7 cellular contexts compared by ENCODE assay signal in genomic region chr17:19727466-19728113, GRCh38. TPM values are rescaled to one million over a fixed set of nuclear protein-coding genes. Genes with fewer than 3 reads are reported as not detected.
DNase-seq lines count a peak whose midpoint lies in the region; ATAC-seq and TF ChIP-seq lines count a peak whose summit lies in the region.

No MANE protein-coding gene starts in this region.

- H3K9me3 Mint-ChIP-seq in Calu3 (ENCODE audit: low read depth, unreplicated experiment) = no peaks in the 10 kb centered on the region

- H3K27me3 ChIP-seq in colonic mucosa (no peaks in the 10 kb centered on the region), lower lobe of right lung (ENCODE audit: low read depth) (no peaks in the 10 kb centered on the region), tibial artery (no peaks in the 10 kb centered on the region)

- peaks cover 9% of the 10 kb centered on the region for H3K36me3 Mint-ChIP-seq in Calu3 (ENCODE audit: insufficient read depth, unreplicated experiment)

- no TSS peak for BruUV-seq in Calu3 (replicated peaks; lab: Mats Ljungman, UMichigan)

- H3K4me3 ChIP-seq in colonic mucosa (no peak overlapping the region), lower lobe of right lung (no peak overlapping the region), tibial artery (no peak overlapping the region)

- intact Hi-C loops in colonic mucosa (cut with DNase I) = no loop called here
- intact Hi-C loops in lower lobe of right lung (cut with DNase I) = no loop called here
- intact Hi-C loops in tibial artery (cut with DNase I; ENCODE audit: low total_unique reads) = no loop called here
- intact Hi-C loops in Calu3 (cut with micrococcal nuclease; ENCODE audit: unreplicated experiment) = no loop called here

- DNase-seq in NCI-H2029 treated with DMSO at 0.1 percent for 48 hours (lab: John Stamatoyannopoulos, UW) (peak; percentile 52), colonic mucosa (peak; percentile 56), lower lobe of right lung (no peak), tibial artery (peak; percentile 85), Calu3 (no peak)

- no peak for TF ChIP-seq CTCF in colonic mucosa (IDR thresholded peaks at IDR 0.05)
- TF ChIP-seq CTCF in lower lobe of right lung (IDR thresholded peaks at IDR 0.05) = no peak
- TF ChIP-seq CTCF in tibial artery (IDR thresholded peaks at IDR 0.05) = no peak
- TF ChIP-seq CTCF in Calu3 (IDR thresholded peaks at IDR 0.05; ENCODE audit: unreplicated experiment) = no peak

- H3K27me3 Mint-ChIP-seq in Calu3 (ENCODE audit: unreplicated experiment) = no peaks in the 10 kb centered on the region

- peak overlapping the region; percentile 51 to 68 for H3K9ac ChIP-seq in colonic mucosa (ENCODE audit: low read depth in 2 of 2, low read length in 2 of 2)

- peaks cover 9% of the 10 kb centered on the region for H3K4me1 ChIP-seq in colonic mucosa
- peaks cover 66% of the 10 kb centered on the region for H3K4me1 ChIP-seq in lower lobe of right lung
- peaks cover 0 to 45% (median 29%) of the 10 kb centered on the region in 4 donors for H3K4me1 ChIP-seq in tibial artery

- ATAC-seq in lower lobe of right lung (peak; percentile 52 to 74), HG03135 (IDR thresholded peaks at IDR 0.05; ENCODE audit: unreplicated experiment) (no peak), GM18861 (IDR thresholded peaks at IDR 0.05; ENCODE audit: unreplicated experiment) (no peak)

- H3K9me3 ChIP-seq in colonic mucosa = no peaks in the 10 kb centered on the region
- H3K9me3 ChIP-seq in lower lobe of right lung = no peaks in the 10 kb centered on the region
- no peaks in the 10 kb centered on the region for H3K9me3 ChIP-seq in tibial artery

- peaks cover 8% of the 10 kb centered on the region for H3K4me1 Mint-ChIP-seq in Calu3 (ENCODE audit: low read depth, unreplicated experiment)

- no peak overlapping the region for H3K4me3 Mint-ChIP-seq in Calu3 (ENCODE audit: low read depth, unreplicated experiment)

- H3K27ac ChIP-seq in colonic mucosa (peak overlapping the region; percentile 57), lower lobe of right lung (peak overlapping the region; percentile 82), tibial artery (peak overlapping the region; percentile 78 to 79)

- CTCF ChIA-PET in Calu3 (lab: Charles Lee) = no interaction called here

- no peaks in the 10 kb centered on the region for H3K36me3 ChIP-seq in colonic mucosa
- no peaks in the 10 kb centered on the region for H3K36me3 ChIP-seq in lower lobe of right lung
- no peaks in the 10 kb centered on the region for H3K36me3 ChIP-seq in tibial artery

- no peak overlapping the region for H3K27ac Mint-ChIP-seq in Calu3 (ENCODE audit: unreplicated experiment)

RNA-seq across cellular contexts. Expression of gene SLC47A2, which starts 11.2 kb away (rescaled TPM):
- total RNA-seq in colonic mucosa (under 1 TPM; 0.16 to 0.25 TPM), lower lobe of right lung (not detected), Calu3 (2022) (not detected in 2 replicates)

RNA-seq across cellular contexts. Expression of gene ALDH3A1, which starts 20.5 kb away (rescaled TPM):
- total RNA-seq in colonic mucosa = 1 to 10 TPM; 3.7 to 6.6 TPM
- 6.7 TPM for total RNA-seq in lower lobe of right lung
- total RNA-seq in Calu3 (2022) = 0.38 and 0.47 TPM in 2 replicates

Comparison
In these comparisons a context has a peak if more than half of its experiments do, and no peak if none do; other contexts are left out.
1. DNase-seq: peak in NCI-H2029 treated with DMSO at 0.1 percent for 48 hours (single experiment), colonic mucosa (single experiment) and tibial artery (2 of 2); none in lower lobe of right lung (single experiment) and Calu3 (single experiment).
2. ATAC-seq: peak in lower lobe of right lung (2 of 2); none in HG03135 (single experiment) and GM18861 (single experiment).
3. Peak in every context shown above with its lines, with median percentiles within 50 percentile points of each other: H3K27ac ChIP-seq.